8 cellular contexts compared by ENCODE assay signal in the genomic region with DNA sequence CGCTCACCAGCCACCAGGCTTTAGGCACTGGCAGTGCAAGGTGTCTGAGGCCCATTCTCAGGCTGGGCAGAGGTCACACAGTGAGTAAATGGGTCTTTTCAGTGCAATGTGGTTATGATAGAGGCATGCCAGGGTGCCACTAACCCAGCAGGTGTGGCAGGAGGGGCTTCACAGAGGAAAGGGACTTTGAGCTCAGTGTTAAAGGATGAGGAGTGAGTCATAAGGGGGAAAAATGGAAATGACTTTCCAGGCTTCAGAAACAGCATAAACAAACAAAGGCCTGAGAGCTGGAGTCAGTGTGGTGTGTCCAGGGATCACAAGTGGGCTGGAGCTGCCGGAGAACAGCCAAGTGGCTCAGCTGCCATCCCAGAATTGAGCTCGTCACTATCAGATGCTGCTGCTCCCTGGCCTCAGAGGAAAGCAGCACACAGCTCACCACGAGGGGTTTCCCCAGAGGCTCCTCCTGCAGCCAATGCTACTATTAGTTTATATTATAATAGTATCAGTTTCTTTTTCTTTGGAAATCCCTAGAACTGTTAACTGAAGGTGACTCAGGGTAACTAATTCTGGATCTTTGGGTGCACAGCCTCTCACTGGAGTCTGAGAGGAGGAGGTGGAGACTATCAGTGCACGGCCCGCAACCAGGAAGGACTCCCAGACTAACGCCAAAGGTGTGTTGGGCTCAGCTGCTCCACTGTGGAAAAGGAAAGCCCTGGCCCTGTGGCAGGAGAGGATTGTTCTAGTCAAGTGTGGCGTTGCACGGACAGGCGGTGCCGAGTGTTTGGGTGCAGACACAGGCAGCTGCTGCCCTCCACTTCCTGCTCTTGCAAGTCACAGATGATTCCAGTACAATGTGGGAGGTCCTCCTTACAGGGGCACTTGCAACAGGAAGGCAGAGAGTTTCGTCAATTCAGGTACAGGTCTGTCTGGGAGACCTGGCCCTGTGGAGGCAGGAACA. TPM values are rescaled to one million over a fixed set of nuclear protein-coding genes. Genes with fewer than 3 reads are reported as not detected.
DNase-seq lines count a peak whose midpoint lies in the region; ATAC-seq and TF ChIP-seq lines count a peak whose summit lies in the region.

No MANE protein-coding gene starts in this region.

- ATAC-seq in psoas muscle = peak; percentile 54 to 75 (median 74)

- DNase-seq in GM12865 (ENCODE audit: low read depth) (peak; percentile 82), HFF-Myc (ENCODE audit: extremely low read depth, low read depth) (peak; percentile 41), NCI-H2196 (lab: John Stamatoyannopoulos, UW; ENCODE audit: unreplicated experiment) (peak; percentile 26), glomerular endothelial cell (ENCODE audit: extremely low read depth, low read depth, low spot score) (peak; percentile 22), psoas muscle (peak; percentile 74 to 84), vagina (ENCODE audit: extremely low spot score in 2 of 2) (peak in 1 of 2 donors; percentile 94), SKM-1 treated with dmso at 0.1 percent for 144 hours (lab: John Stamatoyannopoulos, UW; ENCODE audit: unreplicated experiment) (no peak)
- DNase-seq in activated T-helper 1 cell treated with anti-CD3 and anti-CD28 coated beads, Interleukin-12 subunit alpha, Interleukin-12 subunit beta, Interleukin-2, Interleukin-4 antibody, amounts not matched to agents 30 ng/mL and 10 ng/mL and 1 ng/mL, durations not matched to agents 14 hours and 24 hours and 36 hours (ENCODE audit: low spot score) = peak; percentile 43

- H3K27me3 Mint-ChIP-seq in activated T-helper 1 cell treated with anti-CD3 and anti-CD28 coated beads, Interleukin-12 subunit alpha, Interleukin-12 subunit beta, Interleukin-2, Interleukin-4 antibody, amounts not matched to agents 30 ng/mL and 10 ng/mL and 1 ng/mL, durations not matched to agents 14 hours and 24 hours and 36 hours (ENCODE audit: insufficient read depth) = no peaks in the 10 kb centered on the region

- H3K4me1 ChIP-seq in psoas muscle = no peaks in the 10 kb centered on the region
- H3K4me1 ChIP-seq in vagina = peaks cover 20% of the 10 kb centered on the region

- no peaks in the 10 kb centered on the region for H3K9me3 ChIP-seq in psoas muscle
- no peaks in the 10 kb centered on the region for H3K9me3 ChIP-seq in vagina

- H3K36me3 Mint-ChIP-seq in activated T-helper 1 cell treated with anti-CD3 and anti-CD28 coated beads, Interleukin-12 subunit alpha, Interleukin-12 subunit beta, Interleukin-2, Interleukin-4 antibody, amounts not matched to agents 30 ng/mL and 10 ng/mL and 1 ng/mL, durations not matched to agents 14 hours and 24 hours and 36 hours (ENCODE audit: low read depth) = peaks cover 17% of the 10 kb centered on the region

- TF ChIP-seq POLR2A in vagina (IDR thresholded peaks at IDR 0.05) = no peak

- TF ChIP-seq CTCF in GM12865 (IDR thresholded peaks at IDR 0.05; ENCODE audit: insufficient read depth, low read depth, low read length, missing control alignments) (no peak), HFF-Myc (IDR thresholded peaks at IDR 0.05; ENCODE audit: low read depth, low read length, missing control alignments) (no peak), psoas muscle (IDR thresholded peaks at IDR 0.05) (no peak), vagina (IDR thresholded peaks at IDR 0.05) (no peak)

- 41 to 57% (median 44%) methylated on average over 12 of the region's 12 CpGs for WGBS in psoas muscle, 3 donors

- intact Hi-C loops in activated T-helper 1 cell treated with anti-CD3 and anti-CD28 coated beads, Interleukin-12 subunit alpha, Interleukin-12 subunit beta, Interleukin-2, Interleukin-4 antibody, amounts not matched to agents 30 ng/mL and 10 ng/mL and 1 ng/mL, durations not matched to agents 14 hours and 24 hours and 36 hours (cut with micrococcal nuclease) = loop anchor here (1.0 to 10.0 kb wide), 7 partner anchors 26 to 311 kb away; a partner anchor contains a TSS
- intact Hi-C loops in psoas muscle (cut with DNase I) = no loop called here
- intact Hi-C loops in vagina (cut with DNase I) = no loop called here

- H3K36me3 ChIP-seq in psoas muscle (ENCODE audit: insufficient read depth in 1 of 2, low read depth in 1 of 2) (peaks cover 0 to 5% of the 10 kb centered on the region in 2 donors), vagina (peaks cover 0 to 29% of the 10 kb centered on the region in 2 donors)

- H3K27me3 ChIP-seq in psoas muscle (ENCODE audit: insufficient read depth in 3 of 3, low read length in 2 of 3) (no peaks in the 10 kb centered on the region), vagina (no peaks in the 10 kb centered on the region)

- peak overlapping the region; percentile 79 for H3K4me3 Mint-ChIP-seq in activated T-helper 1 cell treated with anti-CD3 and anti-CD28 coated beads, Interleukin-12 subunit alpha, Interleukin-12 subunit beta, Interleukin-2, Interleukin-4 antibody, amounts not matched to agents 30 ng/mL and 10 ng/mL and 1 ng/mL, durations not matched to agents 14 hours and 24 hours and 36 hours

- peaks cover 41% of the 10 kb centered on the region for H3K4me1 Mint-ChIP-seq in activated T-helper 1 cell treated with anti-CD3 and anti-CD28 coated beads, Interleukin-12 subunit alpha, Interleukin-12 subunit beta, Interleukin-2, Interleukin-4 antibody, amounts not matched to agents 30 ng/mL and 10 ng/mL and 1 ng/mL, durations not matched to agents 14 hours and 24 hours and 36 hours (ENCODE audit: low read depth)

- peak overlapping the region; percentile 96 for H3K27ac Mint-ChIP-seq in activated T-helper 1 cell treated with anti-CD3 and anti-CD28 coated beads, Interleukin-12 subunit alpha, Interleukin-12 subunit beta, Interleukin-2, Interleukin-4 antibody, amounts not matched to agents 30 ng/mL and 10 ng/mL and 1 ng/mL, durations not matched to agents 14 hours and 24 hours and 36 hours

- H3K4me3 ChIP-seq in GM12865 (ENCODE audit: low read depth, low read length) = peak overlapping the region; percentile 50
- no peak overlapping the region for H3K4me3 ChIP-seq in HFF-Myc (replicated peaks; ENCODE audit: low read depth, low read length)
- no peak overlapping the region for H3K4me3 ChIP-seq in psoas muscle
- no peak overlapping the region for H3K4me3 ChIP-seq in vagina

- no peaks in the 10 kb centered on the region for H3K9me3 Mint-ChIP-seq in activated T-helper 1 cell treated with anti-CD3 and anti-CD28 coated beads, Interleukin-12 subunit alpha, Interleukin-12 subunit beta, Interleukin-2, Interleukin-4 antibody, amounts not matched to agents 30 ng/mL and 10 ng/mL and 1 ng/mL, durations not matched to agents 14 hours and 24 hours and 36 hours

- H3K27ac ChIP-seq in psoas muscle (peak overlapping the region; percentile 10), vagina (peak overlapping the region; percentile 86)

RNA-seq across cellular contexts. Expression of a gene that starts 39.5 kb away (rescaled TPM):
- 3.3 and 3.5 TPM in 2 replicates for total RNA-seq in activated T-helper 1 cell treated with anti-CD3 and anti-CD28 coated beads, Interleukin-12 subunit alpha, Interleukin-12 subunit beta, Interleukin-2, Interleukin-4 antibody, amounts not matched to agents 30 ng/mL and 10 ng/mL and 1 ng/mL, durations not matched to agents 14 hours and 24 hours and 36 hours
- total RNA-seq in glomerular endothelial cell (10.3 and 14.2 TPM in 2 replicates), psoas muscle (10 to 100 TPM in 1 of 4 donors, 1 to 10 TPM in 3; 4.1 to 10.1 (median 6.9) TPM), vagina (12.5 TPM)
- polyA plus RNA-seq in psoas muscle = 1 to 10 TPM; 3.4 to 4.9 (median 3.4) TPM
